Comparison of ENCODE assay signal across 8 cellular contexts in genomic region chr4:26410385-26411293, GRCh38.
DNase-seq lines count a peak whose midpoint lies in the region; ATAC-seq, FAIRE-seq and TF ChIP-seq lines count a peak whose summit lies in the region.

No MANE protein-coding gene starts in this region.

- intact Hi-C loops in right cardiac atrium (cut with DNase I) = loop anchor here (5.0 to 10.0 kb wide), 7 partner anchors 78 to 488 kb away; partner anchors contain the start of gene RBPJ (in 1 of the 4)

- H3K4me1 ChIP-seq in adipocyte (ENCODE audit: control insufficient read depth, insufficient read depth, low read length) (peaks cover 34% of the 10 kb centered on the region), right cardiac atrium (ENCODE audit: control insufficient read depth, insufficient read depth, low read length) (peaks cover 3% of the 10 kb centered on the region), small intestine (ENCODE audit: control insufficient read depth in 2 of 2, insufficient read depth in 1 of 2, low read depth in 1 of 2, low read length in 1 of 2) (no peaks in the 10 kb centered on the region)

- H3K9ac ChIP-seq in adipocyte (ENCODE audit: low read length) = no peak overlapping the region

- H3K27me3 ChIP-seq in adipocyte (replicated peaks; ENCODE audit: control insufficient read depth, insufficient read depth, low read length) (no peaks in the 10 kb centered on the region), right cardiac atrium (ENCODE audit: control insufficient read depth, insufficient read depth) (no peaks in the 10 kb centered on the region), small intestine (ENCODE audit: control insufficient read depth in 2 of 2, insufficient read depth in 2 of 2, low read length in 2 of 2) (no peaks in the 10 kb centered on the region)

- peak; percentile 75 for ATAC-seq in HG02981 (IDR thresholded peaks at IDR 0.05; ENCODE audit: unreplicated experiment)
- ATAC-seq in right cardiac atrium = peak; percentile 39 to 63

- H3K9me3 ChIP-seq in adipocyte (ENCODE audit: control insufficient read depth, low read length) (peaks cover 15% of the 10 kb centered on the region), right cardiac atrium (ENCODE audit: control insufficient read depth, low read length) (peaks cover 2% of the 10 kb centered on the region), small intestine (ENCODE audit: control insufficient read depth, low read depth) (no peaks in the 10 kb centered on the region)

- no peak overlapping the region for H3K27ac ChIP-seq in right cardiac atrium (ENCODE audit: low read length)
- no peak overlapping the region for H3K27ac ChIP-seq in small intestine (ENCODE audit: low read depth in 1 of 2, low read length in 1 of 2)

- H3K4me3 ChIP-seq in adipocyte (ENCODE audit: low read length) (no peak overlapping the region), right cardiac atrium (ENCODE audit: low read length) (no peak overlapping the region), small intestine (ENCODE audit: low read depth in 1 of 2, low read length in 2 of 2) (no peak overlapping the region)

- H3K36me3 ChIP-seq in adipocyte (ENCODE audit: control insufficient read depth, insufficient read depth, low read length, severe bottlenecking) (peaks cover 28% of the 10 kb centered on the region), small intestine (ENCODE audit: control insufficient read depth in 2 of 2, insufficient read depth in 2 of 2, low read length in 2 of 2) (peaks cover 0 to 5% of the 10 kb centered on the region in 2 donors)

- 4% methylated on average over 2 of the region's 2 CpGs for WGBS in right cardiac atrium
- 0 to 7% (median 3%) methylated on average over 2 of the region's 2 CpGs for WGBS in small intestine, 3 donors

- DNase-seq in AG20443 (ENCODE audit: low spot score) = peak; percentile 35
- peak; percentile 20 for DNase-seq in GM10266 (ENCODE audit: extremely low spot score)
- DNase-seq in NCI-H345 treated with DMSO at 0.1 percent for 48 hours (lab: John Stamatoyannopoulos, UW; ENCODE audit: unreplicated experiment) = peak; percentile 49
- peak; percentile 81 for DNase-seq in adipocyte (ENCODE audit: low read depth)
- no peak for DNase-seq in right cardiac atrium
- DNase-seq in small intestine = peak; percentile 70
- DNase-seq in HK-2 (ENCODE audit: unreplicated experiment) = no peak

- peak; percentile 58 for TF ChIP-seq CTCF in GM10266 (IDR thresholded peaks at IDR 0.05; ENCODE audit: control insufficient read depth, insufficient read depth, low read depth, missing control alignments)

- FAIRE-seq in small intestine (lab: Jason Lieb, UNC) = peak; percentile 75

Comparison
In these comparisons a context has a peak if more than half of its experiments do, and no peak if none do; other contexts are left out.
1. DNase-seq: peak in AG20443 (single experiment), GM10266 (single experiment), NCI-H345 treated with DMSO at 0.1 percent for 48 hours (single experiment), adipocyte (single experiment) and small intestine (single experiment); none in right cardiac atrium (0 of 3) and HK-2 (single experiment).